8 cellular contexts compared by ENCODE assay signal in genomic region chr6:157184202-157185015, GRCh38.
A peak's percentile ranks its signal among the peaks of the same experiment; 100 is the strongest.
DNase-seq lines count a peak whose midpoint lies in the region; ATAC-seq and TF ChIP-seq lines count a peak whose summit lies in the region.

No MANE protein-coding gene starts in this region.

- intact Hi-C loops in gastrocnemius medialis (cut with DNase I; ENCODE audit: low total_unique reads) = loop anchor here (1.0 to 10.0 kb wide), 9 partner anchors 37 to 1443 kb away; partner anchors contain the start of gene ARID1B

- ATAC-seq in gastrocnemius medialis = peak; percentile 22 to 40
- no peak for ATAC-seq in HG03520 (IDR thresholded peaks at IDR 0.05; ENCODE audit: unreplicated experiment)

- no peaks in the 10 kb centered on the region for H3K9me3 ChIP-seq in gastrocnemius medialis

- in situ Hi-C loops in gastrocnemius medialis (cut with MboI; ENCODE audit: low sequenced_read_pairs in 4 of 4) = loop anchor here (5.0 to 25.0 kb wide), 7 partner anchors 147 to 622 kb away; no protein-coding TSS in a partner anchor

- TF ChIP-seq CTCF in GM12864 (IDR thresholded peaks at IDR 0.05; ENCODE audit: low read depth, low read length, missing control alignments) (peak; percentile 86), gastrocnemius medialis (IDR thresholded peaks at IDR 0.05 in 4 of 5, conservative IDR thresholded peaks at IDR 0.05 in 1 of 5) (peak; percentile 83 to 92 (median 90))

- H3K27ac ChIP-seq in gastrocnemius medialis = peak overlapping the region in 3 of 4 donors; percentile 9 to 46 (median 24)

- no peak for TF ChIP-seq POLR2A in gastrocnemius medialis (IDR thresholded peaks at IDR 0.05)

- peak; percentile 26 for DNase-seq in GM12864 (ENCODE audit: low read depth)
- DNase-seq in NAMALWA (ENCODE audit: low spot score) = peak; percentile 49
- DNase-seq in T1000 (lab: John Stamatoyannopoulos, UW) = peak; percentile 21
- peak; percentile 82 for DNase-seq in astrocyte of the hippocampus (ENCODE audit: low read depth, low spot score)
- peak in 40 of 51 donors; percentile 10 to 72 (median 40) for DNase-seq in hypothalamus (lab: John Stamatoyannopoulos, UW)
- DNase-seq in gastrocnemius medialis = peak; percentile 41 to 65
- no peak for DNase-seq in OCI-M2 (lab: John Stamatoyannopoulos, UW; ENCODE audit: unreplicated experiment)

- no peaks in the 10 kb centered on the region for H3K27me3 ChIP-seq in gastrocnemius medialis

- H3K4me1 ChIP-seq in gastrocnemius medialis = peaks cover 26 to 27% of the 10 kb centered on the region in 2 donors

- peaks cover 0 to 26% of the 10 kb centered on the region in 2 donors for H3K36me3 ChIP-seq in gastrocnemius medialis

- H3K4me3 ChIP-seq in GM12864 (ENCODE audit: low read depth, low read length) (no peak overlapping the region), gastrocnemius medialis (no peak overlapping the region)
